ENCODE assay signal across 1 cellular context in genomic region chr2:64865073-64865830, GRCh38.
TF ChIP-seq lines count a peak whose summit lies in the region.

No MANE protein-coding gene starts in this region.

TF ChIP-seq in HepG2, 621 proteins besides CTCF, POLR2A, EP300 and RAD21 (continued from another document and continues in another):
- TF ChIP-seq ATF6 (CRISPR knock-in tag; conservative IDR thresholded peaks at IDR 0.05) (no peak), RXRA (CRISPR knock-in tag; IDR thresholded peaks at IDR 0.05) (no peak), IRF9 (CRISPR knock-in tag; IDR thresholded peaks at IDR 0.05; ENCODE audit: borderline replicate concordance) (no peak), ZKSCAN8 (CRISPR knock-in tag; IDR thresholded peaks at IDR 0.05; ENCODE audit: borderline replicate concordance) (no peak), GMEB2 (CRISPR knock-in tag; IDR thresholded peaks at IDR 0.05; ENCODE audit: low read depth) (no peak), RBM22 (optimal IDR thresholded peaks at IDR 0.05; ENCODE audit: low read length) (no peak), ZNF432 (CRISPR knock-in tag; IDR thresholded peaks at IDR 0.05; ENCODE audit: borderline replicate concordance) (no peak), SNRNP70 (IDR thresholded peaks at IDR 0.05; ENCODE audit: low read depth, low read length) (no peak), TSC22D2 (CRISPR knock-in tag; IDR thresholded peaks at IDR 0.05; ENCODE audit: borderline replicate concordance) (no peak), SIN3B (IDR thresholded peaks at IDR 0.05; ENCODE audit: low read length) (no peak), TRIM24 (CRISPR knock-in tag; IDR thresholded peaks at IDR 0.05) (no peak), ZNF160 (CRISPR knock-in tag; IDR thresholded peaks at IDR 0.05) (no peak), FOXC1 (CRISPR knock-in tag; IDR thresholded peaks at IDR 0.05; ENCODE audit: borderline replicate concordance) (no peak), E2F5 (CRISPR knock-in tag; conservative IDR thresholded peaks at IDR 0.05) (no peak), REST (IDR thresholded peaks at IDR 0.05; ENCODE audit: borderline replicate concordance in 1 of 2, low read depth in 1 of 2, low read length in 2 of 2) (no peak), ZNF44 (CRISPR knock-in tag; IDR thresholded peaks at IDR 0.05) (no peak), ZNF770 (CRISPR knock-in tag; IDR thresholded peaks at IDR 0.05) (no peak), ZNF646 (CRISPR knock-in tag; IDR thresholded peaks at IDR 0.05) (no peak), PLSCR1 (CRISPR knock-in tag; IDR thresholded peaks at IDR 0.05; ENCODE audit: borderline replicate concordance) (no peak), SIN3A (IDR thresholded peaks at IDR 0.05; ENCODE audit: borderline replicate concordance, low read depth, low read length) (no peak), PITX1 (CRISPR knock-in tag; IDR thresholded peaks at IDR 0.05) (no peak), DNMT1 (CRISPR knock-in tag; IDR thresholded peaks at IDR 0.05) (no peak), SRSF1 (optimal IDR thresholded peaks at IDR 0.05; ENCODE audit: low read depth, low read length) (peak; percentile 68), ZNF572 (CRISPR knock-in tag; IDR thresholded peaks at IDR 0.05) (no peak), KMT2B (CRISPR knock-in tag; IDR thresholded peaks at IDR 0.05) (no peak), HDAC2 (CRISPR knock-in tag; IDR thresholded peaks at IDR 0.05) (no peak), GLI4 (CRISPR knock-in tag; IDR thresholded peaks at IDR 0.05; ENCODE audit: borderline replicate concordance) (0 out of 2 replicates have a peak, but pooled peaks have one; percentile 25), THRA (CRISPR knock-in tag; IDR thresholded peaks at IDR 0.05; ENCODE audit: borderline replicate concordance) (no peak), ZNF749 (CRISPR knock-in tag; IDR thresholded peaks at IDR 0.05; ENCODE audit: borderline replicate concordance) (no peak), ZNF850 (CRISPR knock-in tag; conservative IDR thresholded peaks at IDR 0.05) (no peak), ZNF335 (CRISPR knock-in tag; IDR thresholded peaks at IDR 0.05) (no peak), MNT (IDR thresholded peaks at IDR 0.05) (no peak)
